Comparison of ENCODE assay signal across 11 cellular contexts in the genomic region with DNA sequence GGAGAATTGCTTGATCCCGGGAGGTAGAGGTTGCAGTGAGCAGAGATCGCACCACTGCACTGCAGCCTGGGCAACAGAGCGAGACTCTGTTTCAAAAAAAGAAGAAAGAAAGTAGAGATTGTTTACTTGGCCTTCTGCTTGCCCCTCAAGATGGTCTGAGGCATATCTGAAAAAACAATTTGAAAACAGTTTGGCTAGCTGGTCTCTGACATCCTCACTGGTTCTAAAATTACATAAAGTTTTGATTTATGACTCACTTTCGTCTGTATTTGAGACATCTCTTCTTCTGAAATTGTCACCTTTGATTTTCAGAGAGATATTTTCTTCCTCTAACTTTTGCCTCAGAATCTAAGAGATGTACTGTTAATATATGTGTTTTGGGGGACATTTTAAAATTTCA. TPM values are rescaled to one million over a fixed set of nuclear protein-coding genes. Genes with fewer than 3 reads are reported as not detected.
DNase-seq lines count a peak whose midpoint lies in the region; ATAC-seq lines count a peak whose summit lies in the region.
"Had no signal": no experiment of that assay in that cellular context is flagged by ENCODE, and none has a peak within 500 bp of the region (broad histone marks: within the 10 kb centered on the region; RNA-seq: fewer than 3 reads in every experiment).

No MANE protein-coding gene starts in this region.

- no peaks in the 10 kb centered on the region for H3K9me2 ChIP-seq in GM23248 (ENCODE audit: insufficient read depth)

- no peaks in the 10 kb centered on the region for H3K9me3 ChIP-seq in GM23248 (ENCODE audit: low read depth)
- H3K9me3 ChIP-seq: adrenal gland had no signal

- 71 to 78% methylated on average over 4 of the region's 4 CpGs for WGBS in GM23248 (ENCODE audit: low coverage in 1 of 2, low lambda C conversion rate in 2 of 2, missing lambda C conversion rate in 2 of 2), 2 experiments

- peaks cover 12% of the 10 kb centered on the region; the same call in 1 of the 2 replicates for H3K4me1 ChIP-seq in GM23248 (ENCODE audit: insufficient read depth)

- H3K4me2 ChIP-seq in GM23248 (ENCODE audit: unreplicated experiment), result no peak overlapping the region

- peak; percentile 6 for DNase-seq in GM23248
- DNase-seq in non-pigmented ciliary epithelial cell (ENCODE audit: low read depth), result peak; percentile 4
- DNase-seq in NCI-H1694 treated with DMSO at 0.1 percent for 48 hours (lab: John Stamatoyannopoulos, UW), result no peak
- no peak for DNase-seq in SIG-M5 treated with dmso at 0.1 percent for 504 hours (lab: John Stamatoyannopoulos, UW; ENCODE audit: unreplicated experiment)
- no peak for DNase-seq in T1000 (lab: John Stamatoyannopoulos, UW)
- DNase-seq: naive B cell, NCI-H1105 had no signal

- peaks cover 6% of the 10 kb centered on the region for H3K79me2 ChIP-seq in GM23248 (ENCODE audit: insufficient read depth)

- H3K36me3 ChIP-seq in GM23248 (ENCODE audit: low read depth), result 0 out of 2 replicates have a peak, but pooled peaks cover 6% of the 10 kb centered on the region
- H3K36me3 ChIP-seq: adrenal gland had no signal

- no peaks in the 10 kb centered on the region for H3F3A ChIP-seq in GM23248 (ENCODE audit: insufficient read depth)

- in situ Hi-C loops in GM23248 (cut with MboI), result no loop called here

- H3K4me3 ChIP-seq in GM23248, result no peak overlapping the region
- H3K4me3 ChIP-seq: adrenal gland had no signal

- H3K27ac ChIP-seq in GM23248, result no peak overlapping the region

- ATAC-seq in GM18858 (IDR thresholded peaks at IDR 0.05; ENCODE audit: unreplicated experiment) (peak; percentile 73), HG03565 (IDR thresholded peaks at IDR 0.05; ENCODE audit: unreplicated experiment) (peak; percentile 77), GM21528 (IDR thresholded peaks at IDR 0.05; ENCODE audit: low FRiP score, unreplicated experiment) (no peak)

- H4K20me1 ChIP-seq in GM23248 (ENCODE audit: insufficient read depth), result no peaks in the 10 kb centered on the region

- H2AFZ ChIP-seq in GM23248, result no peak overlapping the region

- H3K27me3 ChIP-seq in GM23248 (replicated peaks; ENCODE audit: insufficient read depth), result no peaks in the 10 kb centered on the region
- H3K27me3 ChIP-seq: adrenal gland had no signal

- H3K9ac ChIP-seq in GM23248, result no peak overlapping the region

RNA-seq across cellular contexts. Expression of gene HELLS, which starts 49.6 kb away (rescaled TPM):
- total RNA-seq in GM23248 (2014; rRNA removed; shearing (Covaris generic)), result 21.8 and 32.3 TPM in 2 replicates
- 14.2 and 20.3 TPM in 2 replicates for polyA plus RNA-seq in GM23248 (2016; fragmentation: Nextera tagmentation; extraction: Ambion mirVana)

Comparison
In these comparisons a context has a peak if more than half of its experiments do, and no peak if none do; other contexts are left out.
1. DNase-seq: peak in GM23248 (single experiment) and non-pigmented ciliary epithelial cell (single experiment); none in NCI-H1694 treated with DMSO at 0.1 percent for 48 hours (single experiment), SIG-M5 treated with dmso at 0.1 percent for 504 hours (single experiment) and T1000 (single experiment).